Comparison of ENCODE assay signal across 1 cellular context in genomic region chr1:19792237-19793002, GRCh38.
TF ChIP-seq lines count a peak whose summit lies in the region.

No MANE protein-coding gene starts in this region.

TF ChIP-seq in K562, 482 proteins besides CTCF, POLR2A, EP300 and RAD21 (continued from another document):
- TF ChIP-seq PREB (CRISPR knock-in tag; IDR thresholded peaks at IDR 0.05) (no peak), ARID2 (IDR thresholded peaks at IDR 0.05) (no peak), HNRNPLL (IDR thresholded peaks at IDR 0.05; ENCODE audit: low read depth, low read length, poor library complexity, severe bottlenecking) (no peak), THAP12 (CRISPR knock-in tag; IDR thresholded peaks at IDR 0.05) (no peak), HIVEP1 (CRISPR knock-in tag; IDR thresholded peaks at IDR 0.05) (no peak), ZNF3 (CRISPR knock-in tag; IDR thresholded peaks at IDR 0.05) (no peak), ZBTB8A (IDR thresholded peaks at IDR 0.05; ENCODE audit: partially characterized antibody) (no peak), ZNF12 (CRISPR knock-in tag; IDR thresholded peaks at IDR 0.05) (no peak)
TF ChIP-seq in K562: peak in this region for 5.
